ENCODE assay signal across 8 cellular contexts in genomic region chr2:180979086-180979934, GRCh38. TPM values are rescaled to one million over a fixed set of nuclear protein-coding genes. Genes with fewer than 3 reads are reported as not detected.
DNase-seq lines count a peak whose midpoint lies in the region; ATAC-seq and TF ChIP-seq lines count a peak whose summit lies in the region.

No MANE protein-coding gene starts in this region.

- DNase-seq in chondrocyte (ENCODE audit: low spot score) (no peak), NCI-H1105 treated with DMSO at 0.1 percent for 48 hours (lab: John Stamatoyannopoulos, UW) (no peak), NCI-H1930 (lab: John Stamatoyannopoulos, UW) (no peak)

- peak overlapping the region; percentile 67 for H3K4me3 Mint-ChIP-seq in chondrocyte (ENCODE audit: unreplicated experiment)

- peak overlapping the region; percentile 70; the same call in 1 of the 2 replicates for H3K9ac ChIP-seq in OCI-LY1 (ENCODE audit: low read length)

- H3F3A ChIP-seq in DOHH2 (ENCODE audit: control insufficient read depth, insufficient read depth) (peaks cover 11% of the 10 kb centered on the region), OCI-LY1 (ENCODE audit: insufficient read depth, low read length) (peaks cover 15% of the 10 kb centered on the region; the same call in 1 of the 2 replicates)

- H3K4me3 ChIP-seq in DOHH2 (ENCODE audit: low read length), result peak overlapping the region; percentile 70
- H3K4me3 ChIP-seq in OCI-LY1 (ENCODE audit: low read depth, low read length, poor library complexity, severe bottlenecking), result peak overlapping the region; percentile 66
- peak overlapping the region; percentile 55 for H3K4me3 ChIP-seq in mononuclear cell (ENCODE audit: low read length)

- H3K4me2 ChIP-seq in DOHH2 (ENCODE audit: low read length) (peak overlapping the region; percentile 66), OCI-LY1 (ENCODE audit: low read length) (peak overlapping the region; percentile 70)

- H3K27ac ChIP-seq in DOHH2 (ENCODE audit: low read depth, low read length), result no peak overlapping the region
- no peak overlapping the region for H3K27ac ChIP-seq in OCI-LY1 (ENCODE audit: low read depth, low read length, poor library complexity, severe bottlenecking)

- peaks cover 19% of the 10 kb centered on the region for H3K36me3 ChIP-seq in DOHH2 (ENCODE audit: control insufficient read depth, low read length)
- peaks cover 15% of the 10 kb centered on the region; the same call in 1 of the 2 replicates for H3K36me3 ChIP-seq in OCI-LY1 (ENCODE audit: insufficient read depth, low read length)

- peak overlapping the region; percentile 29; the same call in 1 of the 2 replicates for H2AFZ ChIP-seq in OCI-LY1 (ENCODE audit: low read length)

- H4K20me1 ChIP-seq in DOHH2 (ENCODE audit: control insufficient read depth, insufficient read depth, low read depth, low read length) (no peaks in the 10 kb centered on the region), OCI-LY1 (ENCODE audit: insufficient read depth, low read length) (no peaks in the 10 kb centered on the region)

- H3K27ac Mint-ChIP-seq in chondrocyte (ENCODE audit: unreplicated experiment), result peak overlapping the region; percentile 93

- H3K9me3 Mint-ChIP-seq in chondrocyte (ENCODE audit: low read depth), result no peaks in the 10 kb centered on the region

- H3K36me3 Mint-ChIP-seq in chondrocyte (ENCODE audit: low read depth), result peaks cover 2% of the 10 kb centered on the region

- no peaks in the 10 kb centered on the region for H3K9me2 ChIP-seq in DOHH2 (replicated peaks; ENCODE audit: control insufficient read depth, low read length)
- H3K9me2 ChIP-seq in OCI-LY1 (ENCODE audit: low read depth, low read length), result no peaks in the 10 kb centered on the region

- peaks cover 21% of the 10 kb centered on the region for H3K79me2 ChIP-seq in DOHH2 (ENCODE audit: control insufficient read depth, low read length)
- no peaks in the 10 kb centered on the region for H3K79me2 ChIP-seq in OCI-LY1 (ENCODE audit: insufficient read depth, low read length)

- TF ChIP-seq CTCF in DOHH2 (IDR thresholded peaks at IDR 0.05; ENCODE audit: low read depth, low read length, poor library complexity, severe bottlenecking) (no peak), OCI-LY1 (IDR thresholded peaks at IDR 0.05; ENCODE audit: low read length) (no peak), chondrocyte (IDR thresholded peaks at IDR 0.05) (no peak)

- H3K4me1 ChIP-seq in DOHH2 (ENCODE audit: control insufficient read depth, low read length) (peaks cover 33% of the 10 kb centered on the region), OCI-LY1 (ENCODE audit: insufficient read depth, low read length, severe bottlenecking) (peaks cover 38% of the 10 kb centered on the region), mononuclear cell (ENCODE audit: insufficient read depth, low read length) (peaks cover 27% of the 10 kb centered on the region)

- H3K27me3 ChIP-seq in DOHH2 (ENCODE audit: control insufficient read depth, low read length), result peaks cover 11% of the 10 kb centered on the region; the same call in 1 of the 2 replicates
- no peaks in the 10 kb centered on the region for H3K27me3 ChIP-seq in OCI-LY1 (ENCODE audit: insufficient read depth, low read length)
- H3K27me3 ChIP-seq in mononuclear cell (ENCODE audit: insufficient read depth, low read length), result no peaks in the 10 kb centered on the region

- H3K4me1 Mint-ChIP-seq in chondrocyte (ENCODE audit: low read depth), result peaks cover 40% of the 10 kb centered on the region

- ATAC-seq in HG03135 (IDR thresholded peaks at IDR 0.05; ENCODE audit: unreplicated experiment) (no peak), HG02678 (IDR thresholded peaks at IDR 0.05; ENCODE audit: unreplicated experiment) (no peak)

- H3K9me3 ChIP-seq in DOHH2 (ENCODE audit: control insufficient read depth, insufficient read depth, low read length), result no peaks in the 10 kb centered on the region
- H3K9me3 ChIP-seq in OCI-LY1 (ENCODE audit: low read length), result no peaks in the 10 kb centered on the region
- no peaks in the 10 kb centered on the region for H3K9me3 ChIP-seq in mononuclear cell (ENCODE audit: low read depth, low read length)

- no peaks in the 10 kb centered on the region for H3K27me3 Mint-ChIP-seq in chondrocyte (ENCODE audit: low read depth)

RNA-seq across cellular contexts. Expression of gene UBE2E3, which starts 1.1 kb away (rescaled TPM):
- total RNA-seq in chondrocyte, result 70.9 to 93.0 TPM (median 74.2 TPM) in 3 replicates
- total RNA-seq in mononuclear cell, result 28.9 TPM
